Comparison of ENCODE assay signal across 1 cellular context in the genomic region with DNA sequence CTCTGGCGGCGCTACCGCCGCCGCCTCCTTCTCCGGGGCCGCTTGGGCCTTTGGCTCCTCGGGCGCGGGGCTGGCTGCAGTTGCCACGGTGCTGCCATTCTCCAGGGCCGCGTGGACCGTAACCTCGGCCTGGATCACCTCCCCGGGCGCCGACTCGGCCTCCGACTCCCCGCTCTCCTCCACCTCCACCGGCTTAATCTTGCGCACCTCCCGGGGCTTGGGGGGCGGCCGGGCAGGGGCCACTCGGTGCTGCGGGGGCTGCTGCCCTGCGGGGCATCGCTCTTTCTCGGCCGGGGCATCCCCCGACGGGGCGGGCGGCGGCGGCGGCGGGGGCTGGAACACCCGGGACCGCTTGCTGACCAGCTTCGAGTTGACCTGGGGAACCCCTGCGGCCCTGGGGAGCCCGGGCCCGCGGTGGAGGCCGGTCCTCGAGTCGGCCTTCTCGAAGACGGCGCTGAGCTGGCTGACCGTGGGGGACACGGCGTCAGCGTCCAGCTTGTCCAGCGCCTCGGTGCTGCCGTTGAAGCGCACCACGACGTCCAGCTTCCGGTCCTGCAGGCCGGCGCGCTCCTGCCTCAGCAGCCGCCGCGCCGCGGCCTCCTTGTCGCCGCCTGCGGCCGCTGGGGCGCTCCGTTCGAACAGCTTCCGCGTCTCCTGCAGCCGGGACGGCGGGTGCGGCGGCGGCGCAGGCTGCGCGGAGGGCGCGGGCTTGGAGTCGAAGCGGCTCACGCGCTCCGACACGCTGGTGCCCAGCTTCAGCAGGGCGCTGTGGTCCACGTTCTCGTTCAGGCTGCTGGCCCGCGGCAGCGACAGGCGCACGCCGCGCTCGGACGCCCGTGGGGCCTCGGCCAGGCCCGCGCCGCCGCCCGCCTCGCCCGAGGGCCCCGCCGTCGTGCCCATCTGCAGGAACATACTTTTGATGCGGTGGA.
TF ChIP-seq lines count a peak whose summit lies in the region.

No MANE protein-coding gene starts in this region.

TF ChIP-seq in WTC11, 78 proteins besides CTCF, POLR2A, EP300 and RAD21 (continued from another document):
- TF ChIP-seq PRDM15 (CRISPR knock-in tag; IDR thresholded peaks at IDR 0.05) = peak; percentile 12; the same call in 1 of the 2 replicates
